In the genomic region with DNA sequence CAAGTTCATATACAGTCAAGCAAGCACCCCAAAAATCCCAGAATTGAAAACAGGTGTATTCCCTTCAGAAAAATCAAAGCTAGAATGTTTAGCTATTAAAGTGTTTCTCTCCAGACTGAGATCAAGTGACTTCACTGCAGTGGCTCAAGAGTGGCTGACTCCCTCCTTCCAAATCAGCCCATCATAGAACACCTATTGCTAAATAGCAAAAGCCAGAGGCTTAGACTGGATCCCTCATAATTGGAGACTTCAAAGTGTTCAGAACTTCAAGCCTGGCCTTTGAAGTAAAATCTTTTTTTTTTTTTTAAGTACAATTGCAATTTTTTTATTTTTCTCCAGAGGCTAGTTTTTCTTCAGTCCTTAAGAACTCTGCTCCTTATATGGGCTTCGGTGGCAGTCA, we compare ENCODE assay signal across 1 cellular context.
TF ChIP-seq lines count a peak whose summit lies in the region.

No MANE protein-coding gene starts in this region.

TF ChIP-seq in GM23338, 12 proteins besides CTCF, POLR2A, EP300 and RAD21 (continued from another document):
- TF ChIP-seq, protein P1, sequence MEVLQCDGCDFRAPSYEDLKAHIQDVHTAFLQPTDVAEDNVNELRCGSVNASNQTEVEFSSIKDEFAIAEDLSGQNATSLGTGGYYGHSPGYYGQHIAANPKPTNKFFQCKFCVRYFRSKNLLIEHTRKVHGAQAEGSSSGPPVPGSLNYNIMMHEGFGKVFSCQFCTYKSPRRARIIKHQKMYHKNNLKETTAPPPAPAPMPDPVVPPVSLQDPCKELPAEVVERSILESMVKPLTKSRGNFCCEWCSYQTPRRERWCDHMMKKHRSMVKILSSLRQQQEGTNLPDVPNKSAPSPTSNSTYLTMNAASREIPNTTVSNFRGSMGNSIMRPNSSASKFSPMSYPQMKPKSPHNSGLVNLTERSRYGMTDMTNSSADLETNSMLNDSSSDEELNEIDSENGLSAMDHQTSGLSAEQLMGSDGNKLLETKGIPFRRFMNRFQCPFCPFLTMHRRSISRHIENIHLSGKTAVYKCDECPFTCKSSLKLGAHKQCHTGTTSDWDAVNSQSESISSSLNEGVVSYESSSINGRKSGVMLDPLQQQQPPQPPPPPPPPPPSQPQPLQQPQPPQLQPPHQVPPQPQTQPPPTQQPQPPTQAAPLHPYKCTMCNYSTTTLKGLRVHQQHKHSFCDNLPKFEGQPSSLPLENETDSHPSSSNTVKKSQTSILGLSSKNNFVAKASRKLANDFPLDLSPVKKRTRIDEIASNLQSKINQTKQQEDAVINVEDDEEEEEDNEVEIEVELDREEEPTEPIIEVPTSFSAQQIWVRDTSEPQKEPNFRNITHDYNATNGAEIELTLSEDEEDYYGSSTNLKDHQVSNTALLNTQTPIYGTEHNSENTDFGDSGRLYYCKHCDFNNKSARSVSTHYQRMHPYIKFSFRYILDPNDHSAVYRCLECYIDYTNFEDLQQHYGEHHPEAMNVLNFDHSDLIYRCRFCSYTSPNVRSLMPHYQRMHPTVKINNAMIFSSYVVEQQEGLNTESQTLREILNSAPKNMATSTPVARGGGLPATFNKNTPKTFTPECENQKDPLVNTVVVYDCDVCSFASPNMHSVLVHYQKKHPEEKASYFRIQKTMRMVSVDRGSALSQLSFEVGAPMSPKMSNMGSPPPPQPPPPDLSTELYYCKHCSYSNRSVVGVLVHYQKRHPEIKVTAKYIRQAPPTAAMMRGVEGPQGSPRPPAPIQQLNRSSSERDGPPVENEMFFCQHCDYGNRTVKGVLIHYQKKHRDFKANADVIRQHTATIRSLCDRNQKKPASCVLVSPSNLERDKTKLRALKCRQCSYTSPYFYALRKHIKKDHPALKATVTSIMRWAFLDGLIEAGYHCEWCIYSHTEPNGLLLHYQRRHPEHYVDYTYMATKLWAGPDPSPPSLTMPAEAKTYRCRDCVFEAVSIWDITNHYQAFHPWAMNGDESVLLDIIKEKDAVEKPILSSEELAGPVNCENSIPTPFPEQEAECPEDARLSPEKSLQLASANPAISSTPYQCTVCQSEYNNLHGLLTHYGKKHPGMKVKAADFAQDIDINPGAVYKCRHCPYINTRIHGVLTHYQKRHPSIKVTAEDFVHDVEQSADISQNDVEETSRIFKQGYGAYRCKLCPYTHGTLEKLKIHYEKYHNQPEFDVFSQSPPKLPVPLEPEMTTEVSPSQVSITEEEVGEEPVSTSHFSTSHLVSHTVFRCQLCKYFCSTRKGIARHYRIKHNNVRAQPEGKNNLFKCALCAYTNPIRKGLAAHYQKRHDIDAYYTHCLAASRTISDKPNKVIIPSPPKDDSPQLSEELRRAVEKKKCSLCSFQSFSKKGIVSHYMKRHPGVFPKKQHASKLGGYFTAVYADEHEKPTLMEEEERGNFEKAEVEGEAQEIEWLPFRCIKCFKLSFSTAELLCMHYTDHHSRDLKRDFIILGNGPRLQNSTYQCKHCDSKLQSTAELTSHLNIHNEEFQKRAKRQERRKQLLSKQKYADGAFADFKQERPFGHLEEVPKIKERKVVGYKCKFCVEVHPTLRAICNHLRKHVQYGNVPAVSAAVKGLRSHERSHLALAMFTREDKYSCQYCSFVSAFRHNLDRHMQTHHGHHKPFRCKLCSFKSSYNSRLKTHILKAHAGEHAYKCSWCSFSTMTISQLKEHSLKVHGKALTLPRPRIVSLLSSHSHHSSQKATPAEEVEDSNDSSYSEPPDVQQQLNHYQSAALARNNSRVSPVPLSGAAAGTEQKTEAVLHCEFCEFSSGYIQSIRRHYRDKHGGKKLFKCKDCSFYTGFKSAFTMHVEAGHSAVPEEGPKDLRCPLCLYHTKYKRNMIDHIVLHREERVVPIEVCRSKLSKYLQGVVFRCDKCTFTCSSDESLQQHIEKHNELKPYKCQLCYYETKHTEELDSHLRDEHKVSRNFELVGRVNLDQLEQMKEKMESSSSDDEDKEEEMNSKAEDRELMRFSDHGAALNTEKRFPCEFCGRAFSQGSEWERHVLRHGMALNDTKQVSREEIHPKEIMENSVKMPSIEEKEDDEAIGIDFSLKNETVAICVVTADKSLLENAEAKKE (CRISPR knock-in tag; IDR thresholded peaks at IDR 0.05), result no peak
- TF ChIP-seq, protein P2, sequence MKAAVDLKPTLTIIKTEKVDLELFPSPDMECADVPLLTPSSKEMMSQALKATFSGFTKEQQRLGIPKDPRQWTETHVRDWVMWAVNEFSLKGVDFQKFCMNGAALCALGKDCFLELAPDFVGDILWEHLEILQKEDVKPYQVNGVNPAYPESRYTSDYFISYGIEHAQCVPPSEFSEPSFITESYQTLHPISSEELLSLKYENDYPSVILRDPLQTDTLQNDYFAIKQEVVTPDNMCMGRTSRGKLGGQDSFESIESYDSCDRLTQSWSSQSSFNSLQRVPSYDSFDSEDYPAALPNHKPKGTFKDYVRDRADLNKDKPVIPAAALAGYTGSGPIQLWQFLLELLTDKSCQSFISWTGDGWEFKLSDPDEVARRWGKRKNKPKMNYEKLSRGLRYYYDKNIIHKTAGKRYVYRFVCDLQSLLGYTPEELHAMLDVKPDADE (IDR thresholded peaks at IDR 0.05), result no peak
- no peak for TF ChIP-seq POLR2AphosphoS5 (IDR thresholded peaks at IDR 0.05; ENCODE audit: low read depth)
- TF ChIP-seq JUNB (IDR thresholded peaks at IDR 0.05; ENCODE audit: unreplicated experiment), result no peak
- TF ChIP-seq EZH2phosphoT487 (IDR thresholded peaks at IDR 0.05; ENCODE audit: unreplicated experiment), result no peak
- TF ChIP-seq CREB1 (CRISPR knock-in tag; IDR thresholded peaks at IDR 0.05; ENCODE audit: low read depth), result no peak
- no peak for TF ChIP-seq NANOG (IDR thresholded peaks at IDR 0.05; ENCODE audit: borderline replicate concordance)
- no peak for TF ChIP-seq ZNF114 (CRISPR knock-in tag; IDR thresholded peaks at IDR 0.05)
- no peak for TF ChIP-seq EZH2 (IDR thresholded peaks at IDR 0.05; ENCODE audit: low read depth, unreplicated experiment)
- TF ChIP-seq, protein P3, sequence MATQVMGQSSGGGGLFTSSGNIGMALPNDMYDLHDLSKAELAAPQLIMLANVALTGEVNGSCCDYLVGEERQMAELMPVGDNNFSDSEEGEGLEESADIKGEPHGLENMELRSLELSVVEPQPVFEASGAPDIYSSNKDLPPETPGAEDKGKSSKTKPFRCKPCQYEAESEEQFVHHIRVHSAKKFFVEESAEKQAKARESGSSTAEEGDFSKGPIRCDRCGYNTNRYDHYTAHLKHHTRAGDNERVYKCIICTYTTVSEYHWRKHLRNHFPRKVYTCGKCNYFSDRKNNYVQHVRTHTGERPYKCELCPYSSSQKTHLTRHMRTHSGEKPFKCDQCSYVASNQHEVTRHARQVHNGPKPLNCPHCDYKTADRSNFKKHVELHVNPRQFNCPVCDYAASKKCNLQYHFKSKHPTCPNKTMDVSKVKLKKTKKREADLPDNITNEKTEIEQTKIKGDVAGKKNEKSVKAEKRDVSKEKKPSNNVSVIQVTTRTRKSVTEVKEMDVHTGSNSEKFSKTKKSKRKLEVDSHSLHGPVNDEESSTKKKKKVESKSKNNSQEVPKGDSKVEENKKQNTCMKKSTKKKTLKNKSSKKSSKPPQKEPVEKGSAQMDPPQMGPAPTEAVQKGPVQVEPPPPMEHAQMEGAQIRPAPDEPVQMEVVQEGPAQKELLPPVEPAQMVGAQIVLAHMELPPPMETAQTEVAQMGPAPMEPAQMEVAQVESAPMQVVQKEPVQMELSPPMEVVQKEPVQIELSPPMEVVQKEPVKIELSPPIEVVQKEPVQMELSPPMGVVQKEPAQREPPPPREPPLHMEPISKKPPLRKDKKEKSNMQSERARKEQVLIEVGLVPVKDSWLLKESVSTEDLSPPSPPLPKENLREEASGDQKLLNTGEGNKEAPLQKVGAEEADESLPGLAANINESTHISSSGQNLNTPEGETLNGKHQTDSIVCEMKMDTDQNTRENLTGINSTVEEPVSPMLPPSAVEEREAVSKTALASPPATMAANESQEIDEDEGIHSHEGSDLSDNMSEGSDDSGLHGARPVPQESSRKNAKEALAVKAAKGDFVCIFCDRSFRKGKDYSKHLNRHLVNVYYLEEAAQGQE (IDR thresholded peaks at IDR 0.05; ENCODE audit: unreplicated experiment), result no peak
- no peak for TF ChIP-seq ZNF331 (CRISPR knock-in tag; IDR thresholded peaks at IDR 0.05; ENCODE audit: low read depth)
